In the genomic region with DNA sequence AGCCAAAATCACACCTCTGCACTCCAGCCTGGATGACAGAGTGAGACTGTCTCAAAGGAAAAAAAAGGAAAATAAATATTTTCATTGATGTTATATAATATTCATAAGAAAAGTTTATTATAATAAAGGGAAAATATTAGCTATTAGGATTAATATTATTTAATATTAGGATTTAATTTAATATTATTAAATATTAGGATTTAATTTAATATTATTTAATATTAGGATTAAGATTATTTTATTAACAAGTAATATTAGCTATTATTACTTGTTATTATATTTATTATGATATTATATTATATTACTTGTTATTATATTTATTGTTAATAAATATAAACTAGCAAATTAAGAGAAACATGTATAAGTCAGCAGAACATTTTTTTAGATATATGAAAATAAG, we compare ENCODE assay signal across 26 cellular contexts.
A peak's percentile ranks its signal among the peaks of the same experiment; 100 is the strongest.
DNase-seq lines count a peak whose midpoint lies in the region; ATAC-seq, FAIRE-seq and TF ChIP-seq lines count a peak whose summit lies in the region.
"Had no signal": no experiment of that assay in that cellular context is flagged by ENCODE, and none has a peak within 500 bp of the region (broad histone marks: within the 10 kb centered on the region; RNA-seq: fewer than 3 reads in every experiment).

No MANE protein-coding gene starts in this region.

- intact Hi-C loops in kidney (cut with DNase I), result no loop called here
- intact Hi-C loops in PC-3 (cut with micrococcal nuclease), result no loop called here

- DNase-seq in RCC 7860 (ENCODE audit: low spot score), result no peak
- DNase-seq in kidney, result no peak
- DNase-seq in naive thymus-derived CD8-positive, alpha-beta T cell, result no peak
- DNase-seq in osteocyte (ENCODE audit: extremely low spot score, unreplicated experiment), result no peak
- DNase-seq in ureter (ENCODE audit: low spot score), result no peak
- no peak for DNase-seq in PC-3
- DNase-seq: ACHN; AML-193; BE2C; CD4-positive, alpha-beta T cell; CD8-positive, alpha-beta memory T cell; DMS 273 treated with DMSO at 0.1 percent for 48 hours; DMS79; EL; GF-D8; GM23248; H7; HCEC 1CT had no signal

- H3K36me3 Mint-ChIP-seq in naive thymus-derived CD8-positive, alpha-beta T cell, result no peaks in the 10 kb centered on the region
- H3K36me3 Mint-ChIP-seq in osteocyte (ENCODE audit: unreplicated experiment), result no peaks in the 10 kb centered on the region
- H3K36me3 Mint-ChIP-seq: CD14-positive monocyte; CD8-positive, alpha-beta memory T cell had no signal

- no peak overlapping the region for H3K4me2 ChIP-seq in PC-3 (ENCODE audit: low read length)
- H3K4me2 ChIP-seq: A549; BLaER1 treated with 17β-estradiol and CSF1 and Interleukin-3, amounts not matched to agents 10 nM and 100 nM had no signal

- H3K27ac Mint-ChIP-seq in naive thymus-derived CD8-positive, alpha-beta T cell, result no peak overlapping the region
- H3K27ac Mint-ChIP-seq in osteocyte (ENCODE audit: unreplicated experiment), result no peak overlapping the region
- H3K27ac Mint-ChIP-seq: CD14-positive monocyte; CD4-positive, alpha-beta T cell; CD8-positive, alpha-beta memory T cell had no signal

- no peak overlapping the region for H3K4me3 ChIP-seq in kidney (ENCODE audit: low read length in 2 of 2)
- no peak overlapping the region for H3K4me3 ChIP-seq in PC-3 (ENCODE audit: low read length)
- H3K4me3 ChIP-seq: A549; BLaER1 treated with 17β-estradiol and CSF1 and Interleukin-3, amounts not matched to agents 10 nM and 100 nM; GM23248 had no signal

- no TSS peak for BruUV-seq in PC-3 (replicated peaks; lab: Mats Ljungman, UMichigan)

- POLR2A ChIA-PET in naive thymus-derived CD8-positive, alpha-beta T cell (lab: Charles Lee), result no interaction called here
- POLR2A ChIA-PET in PC-3 (lab: Charles Lee; ENCODE audit: unreplicated experiment), result no interaction called here

- no peaks in the 10 kb centered on the region for H3F3A ChIP-seq in PC-3 (ENCODE audit: low read length, unreplicated experiment)

- H3K9me3 Mint-ChIP-seq in naive thymus-derived CD8-positive, alpha-beta T cell, result peaks cover 0 to 17% (median 4%) of the 10 kb centered on the region in 9 donors
- H3K9me3 Mint-ChIP-seq in osteocyte (ENCODE audit: unreplicated experiment), result no peaks in the 10 kb centered on the region

- ATAC-seq in naive thymus-derived CD8-positive, alpha-beta T cell, result no peak
- no peak for ATAC-seq in PC-3
- ATAC-seq: A549 had no signal

- H3K4me1 Mint-ChIP-seq in naive thymus-derived CD8-positive, alpha-beta T cell, result no peaks in the 10 kb centered on the region
- H3K4me1 Mint-ChIP-seq in osteocyte (ENCODE audit: unreplicated experiment), result no peaks in the 10 kb centered on the region
- H3K4me1 Mint-ChIP-seq: CD14-positive monocyte; CD8-positive, alpha-beta memory T cell had no signal

- no peak overlapping the region for H3K4me3 Mint-ChIP-seq in naive thymus-derived CD8-positive, alpha-beta T cell
- no peak overlapping the region for H3K4me3 Mint-ChIP-seq in osteocyte (ENCODE audit: unreplicated experiment)
- H3K4me3 Mint-ChIP-seq: CD14-positive monocyte; CD4-positive, alpha-beta T cell; CD8-positive, alpha-beta memory T cell had no signal

- TF ChIP-seq CTCF in kidney (IDR thresholded peaks at IDR 0.05; ENCODE audit: borderline replicate concordance, extremely low read depth, insufficient read depth), result no peak
- TF ChIP-seq CTCF in osteocyte (IDR thresholded peaks at IDR 0.05), result no peak
- no peak for TF ChIP-seq CTCF in PC-3 (conservative IDR thresholded peaks at IDR 0.05; ENCODE audit: low read depth, low read length)

- H3K9me3 ChIP-seq in kidney (ENCODE audit: control insufficient read depth in 1 of 2, low read length in 2 of 2) (no peaks in the 10 kb centered on the region), PC-3 (ENCODE audit: low read length) (no peaks in the 10 kb centered on the region)
- H3K9me3 ChIP-seq: A549; BE2C; BLaER1 treated with 17β-estradiol and CSF1 and Interleukin-3, amounts not matched to agents 10 nM and 100 nM had no signal

- FAIRE-seq in RCC 7860 (lab: Jason Lieb, UNC), result peak; percentile 70
- peak; percentile 97 for FAIRE-seq in colon (lab: Jason Lieb, UNC)
- peak; percentile 98 for FAIRE-seq in kidney (lab: Jason Lieb, UNC)
- FAIRE-seq: A549, D721Med, GM12891, GM18507, H1 had no signal

- H3K36me3 ChIP-seq in kidney (ENCODE audit: control insufficient read depth in 1 of 2, insufficient read depth in 2 of 2, low read length in 2 of 2) (no peaks in the 10 kb centered on the region), PC-3 (ENCODE audit: low read depth, low read length) (no peaks in the 10 kb centered on the region)
- H3K36me3 ChIP-seq: BE2C; BLaER1 treated with 17β-estradiol and CSF1 and Interleukin-3, amounts not matched to agents 10 nM and 100 nM had no signal

- no peak overlapping the region for H2AFZ ChIP-seq in PC-3 (ENCODE audit: low read length)
- H2AFZ ChIP-seq: GM23248 had no signal

- no peaks in the 10 kb centered on the region for H4K20me1 ChIP-seq in PC-3 (ENCODE audit: low read length)
- H4K20me1 ChIP-seq: BLaER1 treated with 17β-estradiol and CSF1 and Interleukin-3, amounts not matched to agents 10 nM and 100 nM had no signal

- H3K27ac ChIP-seq in kidney (ENCODE audit: low read depth in 2 of 2, low read length in 2 of 2) (no peak overlapping the region), PC-3 (ENCODE audit: low read length) (no peak overlapping the region)
- H3K27ac ChIP-seq: A549; BLaER1 treated with 17β-estradiol and CSF1 and Interleukin-3, amounts not matched to agents 10 nM and 100 nM; GM23248 had no signal

- no peaks in the 10 kb centered on the region for H3K4me1 ChIP-seq in kidney (ENCODE audit: control insufficient read depth in 1 of 2, insufficient read depth in 1 of 2, low read depth in 1 of 2, low read length in 2 of 2)
- H3K4me1 ChIP-seq in PC-3 (ENCODE audit: insufficient read depth, low read length), result no peaks in the 10 kb centered on the region
- H3K4me1 ChIP-seq: A549; BE2C; BLaER1 treated with 17β-estradiol and CSF1 and Interleukin-3, amounts not matched to agents 10 nM and 100 nM had no signal

- H3K27me3 Mint-ChIP-seq in naive thymus-derived CD8-positive, alpha-beta T cell, result no peaks in the 10 kb centered on the region
- H3K27me3 Mint-ChIP-seq in osteocyte (ENCODE audit: unreplicated experiment), result no peaks in the 10 kb centered on the region
- H3K27me3 Mint-ChIP-seq: CD4-positive, alpha-beta T cell; CD8-positive, alpha-beta memory T cell had no signal

- no peaks in the 10 kb centered on the region for H3K27me3 ChIP-seq in PC-3 (ENCODE audit: low read length)
- H3K27me3 ChIP-seq: BE2C; BLaER1 treated with 17β-estradiol and CSF1 and Interleukin-3, amounts not matched to agents 10 nM and 100 nM had no signal

- H3K9me2 ChIP-seq in PC-3 (replicated peaks; ENCODE audit: low read length), result no peaks in the 10 kb centered on the region

- H3K9ac ChIP-seq in kidney (ENCODE audit: low read length in 2 of 2), result no peak overlapping the region
- no peak overlapping the region for H3K9ac ChIP-seq in PC-3 (ENCODE audit: low read length)
- H3K9ac ChIP-seq: BLaER1 treated with 17β-estradiol and CSF1 and Interleukin-3, amounts not matched to agents 10 nM and 100 nM; GM23248 had no signal

- CTCF ChIA-PET in PC-3 (lab: Charles Lee), result no interaction called here

- H3K79me2 ChIP-seq in PC-3 (ENCODE audit: low read length), result no peaks in the 10 kb centered on the region
